In the genomic region with DNA sequence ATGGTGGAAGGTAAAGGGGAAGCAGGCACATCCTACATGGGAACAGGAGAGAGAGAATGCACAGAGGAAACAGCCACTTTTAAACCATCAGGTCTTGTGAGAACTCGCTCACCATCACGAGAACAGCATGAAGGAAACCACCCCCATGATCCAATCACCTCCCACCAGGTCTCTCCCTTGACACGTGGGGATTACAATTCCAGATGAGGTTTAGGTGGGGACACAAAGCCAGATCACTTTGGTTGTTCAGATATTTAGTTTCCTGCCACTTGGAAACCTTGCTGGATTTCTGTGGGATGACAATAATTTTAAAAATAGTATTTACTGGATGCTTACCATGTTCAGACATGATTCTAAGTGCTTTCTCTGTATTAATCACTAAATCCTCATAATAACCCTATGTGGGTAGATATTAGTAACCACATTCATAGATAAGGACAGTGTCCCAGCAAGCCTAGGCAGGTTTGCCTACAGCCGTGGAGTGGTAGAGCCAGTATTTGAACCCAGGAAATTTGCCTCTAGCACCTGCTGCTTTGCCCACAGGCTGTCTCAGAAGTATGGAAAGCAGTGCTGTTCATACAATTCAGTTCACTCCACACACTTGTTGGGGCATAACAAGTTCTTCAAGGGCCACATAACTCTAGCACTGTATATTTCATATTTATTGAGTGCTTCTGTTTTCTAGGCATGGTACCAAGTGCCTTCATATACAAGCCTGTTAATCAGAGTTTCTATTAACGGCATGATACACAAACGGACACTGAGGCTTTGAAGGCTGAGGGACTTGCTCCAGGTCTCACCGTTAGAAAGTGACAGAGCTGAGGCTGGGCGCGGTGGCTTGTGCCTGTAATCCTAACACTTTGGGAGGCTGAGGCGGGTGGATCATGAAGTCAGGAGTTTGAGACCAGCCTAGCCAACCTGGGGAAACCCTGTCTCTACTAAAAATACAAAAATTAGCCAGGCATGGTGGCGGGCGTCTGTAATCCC, we compare ENCODE assay signal across 13 cellular contexts. TPM values are rescaled to one million over a fixed set of nuclear protein-coding genes. Genes with fewer than 3 reads are reported as not detected.
"Had no signal": no experiment of that assay in that cellular context is flagged by ENCODE, and none has a peak within 500 bp of the region (broad histone marks: within the 10 kb centered on the region; RNA-seq: fewer than 3 reads in every experiment).

No MANE protein-coding gene starts in this region.

- H3K27me3 ChIP-seq: cardiac muscle cell, transverse colon had no signal

- H3K4me3 ChIP-seq: cardiac muscle cell, gastroesophageal sphincter, lung, smooth muscle cell, transverse colon had no signal

- H3K4me1 ChIP-seq: gastroesophageal sphincter, transverse colon had no signal

- H3K36me3 ChIP-seq: cardiac muscle cell, gastroesophageal sphincter, transverse colon had no signal

- H3K9me3 ChIP-seq: gastroesophageal sphincter, transverse colon had no signal

- FAIRE-seq: colon had no signal

- DNase-seq: activated CD4-positive, alpha-beta memory T cell treated with anti-CD3 and anti-CD28 coated beads, Interleukin-2, amount 10 ng/mL, durations not matched to agents 7 days and 5 days; activated CD4-positive, CD25-positive, alpha-beta regulatory T cell treated with anti-CD3 and anti-CD28 coated beads, Interleukin-2, amount 50 U/mL, for 72 hours; activated naive CD4-positive, alpha-beta T cell; aorta; hippocampal formation; naive thymus-derived CD4-positive, alpha-beta T cell; retina; transverse colon had no signal

- H3K4me2 ChIP-seq: smooth muscle cell had no signal

- H3K27ac ChIP-seq: cardiac muscle cell, gastroesophageal sphincter, transverse colon had no signal

RNA-seq across cellular contexts. Expression of a gene that starts 8.3 kb away (rescaled TPM):
- polyA plus RNA-seq: aorta; naive thymus-derived CD4-positive, alpha-beta T cell; smooth muscle cell had no signal
